ENCODE assay signal across 8 cellular contexts in the genomic region with DNA sequence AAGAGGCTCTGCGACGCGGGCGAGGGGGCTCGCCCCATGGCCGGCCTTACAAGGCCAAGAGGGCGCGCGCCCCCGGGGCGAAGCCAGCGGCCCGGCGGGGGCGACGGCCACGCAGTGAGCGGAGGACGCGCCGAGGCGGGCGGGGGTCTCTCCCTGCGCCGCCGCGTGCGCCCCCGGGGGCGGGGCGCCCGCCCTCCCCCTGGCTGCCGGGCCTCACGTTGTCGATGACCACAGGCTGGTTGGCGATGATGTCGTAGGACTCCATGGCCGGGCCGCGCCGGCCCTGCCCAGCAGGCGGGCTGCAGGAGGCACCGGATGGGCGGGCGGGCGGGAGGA. TPM values are rescaled to one million over a fixed set of nuclear protein-coding genes. Genes with fewer than 3 reads are reported as not detected.
DNase-seq lines count a peak whose midpoint lies in the region; ATAC-seq and TF ChIP-seq lines count a peak whose summit lies in the region.

No MANE protein-coding gene starts in this region.

- no peaks in the 10 kb centered on the region for H3K27me3 ChIP-seq in right atrium auricular region
- no peaks in the 10 kb centered on the region for H3K27me3 ChIP-seq in lower lobe of right lung (ENCODE audit: low read depth)
- no peaks in the 10 kb centered on the region for H3K27me3 ChIP-seq in vagina

- TF ChIP-seq CTCF in right atrium auricular region (IDR thresholded peaks at IDR 0.05) (no peak), lower lobe of right lung (IDR thresholded peaks at IDR 0.05) (no peak), vagina (IDR thresholded peaks at IDR 0.05) (no peak)

- H3K4me1 ChIP-seq in right atrium auricular region: peaks cover 0 to 43% of the 10 kb centered on the region in 2 donors
- peaks cover 33% of the 10 kb centered on the region for H3K4me1 ChIP-seq in lower lobe of right lung
- H3K4me1 ChIP-seq in vagina: peaks cover 42% of the 10 kb centered on the region

- intact Hi-C loops in left cardiac atrium (cut with DNase I): loop anchor here in 1 of 2 donors (2.0 kb wide), 1 partner anchor 19 kb away; no protein-coding TSS in a partner anchor
- intact Hi-C loops in lower lobe of right lung (cut with DNase I): no loop called here
- intact Hi-C loops in vagina (cut with DNase I): no loop called here

- ATAC-seq in left cardiac atrium: no peak
- no peak for ATAC-seq in lower lobe of right lung
- ATAC-seq in GM21529 (IDR thresholded peaks at IDR 0.05; ENCODE audit: unreplicated experiment): no peak

- DNase-seq in right atrium auricular region (ENCODE audit: low spot score) (no peak), left cardiac atrium (no peak), lower lobe of right lung (no peak), vagina (ENCODE audit: extremely low spot score in 2 of 2) (no peak), erythroblast (lab: John Stamatoyannopoulos, UW) (no peak), Kasumi-1 (lab: John Stamatoyannopoulos, UW) (no peak)

- H3K36me3 ChIP-seq in right atrium auricular region (peaks cover 12% of the 10 kb centered on the region), lower lobe of right lung (peaks cover 18% of the 10 kb centered on the region), vagina (peaks cover 0 to 7% of the 10 kb centered on the region in 2 donors)

- peak overlapping the region; percentile 96 to 99 for H3K27ac ChIP-seq in right atrium auricular region
- H3K27ac ChIP-seq in adipose tissue (ENCODE audit: low read depth, low read length): peak overlapping the region; percentile 88
- H3K27ac ChIP-seq in lower lobe of right lung: peak overlapping the region; percentile 93
- peak overlapping the region; percentile 97 for H3K27ac ChIP-seq in vagina

- H3K4me3 ChIP-seq in right atrium auricular region (peak overlapping the region; percentile 59 to 72), lower lobe of right lung (peak overlapping the region; percentile 79), vagina (peak overlapping the region; percentile 80 to 100)

- TF ChIP-seq POLR2A in vagina (IDR thresholded peaks at IDR 0.05) (no peak), erythroblast (IDR thresholded peaks at IDR 0.05; ENCODE audit: low read length) (no peak)

- 0 to 1% (median 1%) methylated on average over 19 to 46 of the region's 46 CpGs for WGBS in adipose tissue, 3 donors

- no peaks in the 10 kb centered on the region for H3K9me3 ChIP-seq in right atrium auricular region
- no peaks in the 10 kb centered on the region for H3K9me3 ChIP-seq in lower lobe of right lung
- no peaks in the 10 kb centered on the region for H3K9me3 ChIP-seq in vagina

RNA-seq across cellular contexts. Expression of gene ACTR1B, which starts 0.2 kb away (rescaled TPM):
- 10 to 100 TPM; 40.8 to 71.5 TPM for total RNA-seq in right atrium auricular region
- total RNA-seq in left cardiac atrium: 10 to 100 TPM; 51.0 to 65.3 TPM
- 10 to 100 TPM; 55.3 to 79.7 (median 56.1) TPM for polyA plus RNA-seq in adipose tissue
- total RNA-seq in lower lobe of right lung: 56.0 TPM
- total RNA-seq in vagina: 39.5 TPM

RNA-seq across cellular contexts. Expression of gene C2orf92, which starts 5.9 kb away (rescaled TPM):
- total RNA-seq in right atrium auricular region (1 to 10 TPM; 3.0 to 3.1 TPM), left cardiac atrium (1 to 10 TPM; 2.7 to 3.9 TPM), lower lobe of right lung (15.1 TPM), vagina (11.0 TPM)
- polyA plus RNA-seq in adipose tissue: 1 to 10 TPM; 3.7 to 9.7 (median 4.3) TPM

RNA-seq across cellular contexts. Expression of gene COX5B, which starts 17.7 kb away (rescaled TPM):
- total RNA-seq in right atrium auricular region (1,000 to 10,000 TPM; 1,312 to 1,415 TPM), left cardiac atrium (100 to 1,000 TPM; 939 to 947 TPM), lower lobe of right lung (164 TPM), vagina (481 TPM)
- 100 to 1,000 TPM; 192 to 501 (median 281) TPM for polyA plus RNA-seq in adipose tissue

RNA-seq across cellular contexts. Expression of gene ZAP70, which starts 49.8 kb away (rescaled TPM):
- total RNA-seq in right atrium auricular region (1 to 10 TPM in 1 of 2 donors, under 1 TPM in 1; 0.86 to 1.4 TPM), left cardiac atrium (1 to 10 TPM; 1.6 to 2.6 TPM), lower lobe of right lung (8.8 TPM), vagina (16.7 TPM)
- 1 to 10 TPM in 2 of 3 donors, under 1 TPM in 1; 0.56 to 4.1 (median 3.0) TPM for polyA plus RNA-seq in adipose tissue
